In the genomic region with DNA sequence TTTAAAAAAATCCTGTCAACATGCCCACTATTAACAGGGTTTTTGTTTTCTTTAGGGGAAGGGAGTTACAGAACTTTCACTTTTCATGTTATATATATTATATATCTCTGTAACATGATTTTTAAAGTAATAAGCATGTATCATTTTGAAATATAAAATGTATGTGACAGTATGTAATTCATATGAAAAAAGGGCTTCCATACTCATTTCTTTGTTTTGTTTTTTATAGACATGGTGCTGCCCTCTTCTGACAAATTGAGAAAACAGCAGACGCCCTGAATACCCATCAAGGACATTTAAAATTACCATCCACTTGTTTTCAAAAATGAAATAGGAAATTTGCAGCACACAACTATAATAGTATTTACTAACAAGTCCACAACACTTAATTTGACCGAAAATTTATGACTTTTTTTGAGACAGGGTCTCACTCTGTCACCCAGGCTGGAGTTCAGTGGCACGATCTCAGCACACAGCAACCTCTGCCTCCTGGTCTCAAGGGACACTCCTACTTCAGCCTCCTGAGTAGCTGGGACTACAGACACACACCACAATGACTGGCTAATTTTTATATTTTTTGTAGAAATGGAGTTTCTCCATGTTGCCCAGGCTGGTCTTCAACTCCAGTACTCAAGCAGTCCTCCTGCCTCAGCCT, we compare ENCODE assay signal across 8 cellular contexts. TPM values are rescaled to one million over a fixed set of nuclear protein-coding genes. Genes with fewer than 3 reads are reported as not detected.
A peak's percentile ranks its signal among the peaks of the same experiment; 100 is the strongest.
DNase-seq lines count a peak whose midpoint lies in the region; ATAC-seq and TF ChIP-seq lines count a peak whose summit lies in the region.

No MANE protein-coding gene starts in this region.

- H3K9me3 ChIP-seq in Peyer's patch: no peaks in the 10 kb centered on the region
- no peaks in the 10 kb centered on the region for H3K9me3 ChIP-seq in parathyroid adenoma (ENCODE audit: control insufficient read depth, low read length)

- H2AFZ ChIP-seq in parathyroid adenoma: no peak overlapping the region

- no peak overlapping the region for H3K4me2 ChIP-seq in parathyroid adenoma (ENCODE audit: low read length)

- H3K4me1 ChIP-seq in Peyer's patch: peaks cover 0 to 18% (median 1%) of the 10 kb centered on the region in 4 donors
- no peaks in the 10 kb centered on the region for H3K4me1 ChIP-seq in parathyroid adenoma

- no peak for TF ChIP-seq POLR2A in Peyer's patch (IDR thresholded peaks at IDR 0.05)

- H3K79me2 ChIP-seq in parathyroid adenoma: peaks cover 19% of the 10 kb centered on the region

- H3K27me3 ChIP-seq in Peyer's patch (no peaks in the 10 kb centered on the region), parathyroid adenoma (ENCODE audit: control insufficient read depth, insufficient read depth, low read length) (no peaks in the 10 kb centered on the region)

- TF ChIP-seq CTCF in Peyer's patch (IDR thresholded peaks at IDR 0.05) (peak; percentile 41 to 81 (median 67)), parathyroid adenoma (IDR thresholded peaks at IDR 0.05) (peak; percentile 55)

- H3K36me3 ChIP-seq in Peyer's patch: peaks cover 0 to 23% (median 0%) of the 10 kb centered on the region in 3 donors
- H3K36me3 ChIP-seq in parathyroid adenoma (ENCODE audit: control insufficient read depth, insufficient read depth, low read length): no peaks in the 10 kb centered on the region

- ATAC-seq in GM18868 (IDR thresholded peaks at IDR 0.05; ENCODE audit: unreplicated experiment): peak; percentile 50
- ATAC-seq in GM21619 (IDR thresholded peaks at IDR 0.05; ENCODE audit: unreplicated experiment): no peak

- H3K27ac ChIP-seq in Peyer's patch (peak overlapping the region in 1 of 4 donors; percentile 71), parathyroid adenoma (no peak overlapping the region)

- DNase-seq in CD1c-positive myeloid dendritic cell (ENCODE audit: extremely low spot score) (peak; percentile 43), Peyer's patch (no peak), fibroblast of gingiva (ENCODE audit: low read depth) (peak; percentile 35), cortex of kidney (lab: John Stamatoyannopoulos, UW) (no peak)
- no peak for DNase-seq in activated naive CD4-positive, alpha-beta T cell treated with Interleukin-2 at 50 U/mL for 16 hours

- H3K9ac ChIP-seq in parathyroid adenoma: no peak overlapping the region

- H3K4me3 ChIP-seq in Peyer's patch (no peak overlapping the region), parathyroid adenoma (ENCODE audit: low read depth, low read length) (no peak overlapping the region)

RNA-seq across cellular contexts. Expression of a gene that starts 30.4 kb away (rescaled TPM):
- 100 to 1,000 TPM; 125 to 205 (median 156) TPM for total RNA-seq in Peyer's patch

Comparison
In these comparisons a context has a peak if more than half of its experiments do, and no peak if none do; other contexts are left out.
1. DNase-seq: peak in CD1c-positive myeloid dendritic cell (single experiment) and fibroblast of gingiva (single experiment); none in Peyer's patch (0 of 3), activated naive CD4-positive, alpha-beta T cell treated with Interleukin-2 at 50 U/mL for 16 hours (single experiment) and cortex of kidney (single experiment).